ENCODE assay signal across 22 cellular contexts in genomic region chr1:189567890-189568289, GRCh38.
"Had no signal": no experiment of that assay in that cellular context is flagged by ENCODE, and none has a peak within 500 bp of the region (broad histone marks: within the 10 kb centered on the region; RNA-seq: fewer than 3 reads in every experiment).

No MANE protein-coding gene starts in this region.

- H3K36me3 Mint-ChIP-seq: activated CD8-positive, alpha-beta memory T cell treated with anti-CD3 and anti-CD28 coated beads, Interleukin-2, amount 10 ng/mL, durations not matched to agents 7 days and 5 days; activated naive CD4-positive, alpha-beta T cell treated with anti-CD3 and anti-CD28 coated beads, Interleukin-2, amount 50 U/mL, for 72 hours; brain had no signal

- H3K27me3 Mint-ChIP-seq: activated B cell treated with CpG ODN at 0.5 μM for 24 hours; activated CD4-positive, alpha-beta T cell treated with anti-CD3 and anti-CD28 coated beads, Interleukin-2, amount 10 ng/mL, durations not matched to agents 24 days and 14 days; activated CD8-positive, alpha-beta memory T cell treated with anti-CD3 and anti-CD28 coated beads, Interleukin-2, amount 10 ng/mL, durations not matched to agents 7 days and 5 days; activated naive CD8-positive, alpha-beta T cell treated with anti-CD3 and anti-CD28 coated beads, Interleukin-2, amount 50 U/mL, for 24 hours; activated T-cell treated with anti-CD3 and anti-CD28 coated beads, Interleukin-2, amount 50 U/mL, for 24 hours; brain; T-helper 17 cell had no signal

- H3K4me3 Mint-ChIP-seq: activated B cell treated with CpG ODN at 0.5 μM for 24 hours; activated CD4-positive, alpha-beta T cell treated with anti-CD3 and anti-CD28 coated beads, Interleukin-2, amount 10 ng/mL, durations not matched to agents 24 days and 14 days; activated CD8-positive, alpha-beta memory T cell treated with anti-CD3 and anti-CD28 coated beads, Interleukin-2, amount 10 ng/mL, durations not matched to agents 7 days and 5 days; activated naive CD8-positive, alpha-beta T cell treated with anti-CD3 and anti-CD28 coated beads, Interleukin-2, amount 50 U/mL, for 24 hours; activated T-cell treated with anti-CD3 and anti-CD28 coated beads, Interleukin-2, amount 50 U/mL, for 24 hours; activated T-helper 1 cell treated with anti-CD3 and anti-CD28 coated beads, Interleukin-12 subunit alpha, Interleukin-12 subunit beta, Interleukin-2, Interleukin-4 antibody, amounts not matched to agents 30 ng/mL and 10 ng/mL and 1 ng/mL, durations not matched to agents 14 hours and 24 hours and 36 hours; brain; T-helper 17 cell had no signal

- DNase-seq: activated B cell treated with CpG ODN at 0.5 μM for 24 hours; activated CD4-positive, alpha-beta T cell treated with anti-CD3 and anti-CD28 coated beads for 1 hour; activated CD4-positive, alpha-beta T cell treated with anti-CD3 and anti-CD28 coated beads, Interleukin-2, amount 10 ng/mL, durations not matched to agents 24 days and 14 days; activated CD4-positive, alpha-beta T cell treated with anti-CD3 and anti-CD28 coated beads, Interleukin-2, amount 50 U/mL, for 48 hours; activated CD8-positive, alpha-beta memory T cell treated with anti-CD3 and anti-CD28 coated beads, Interleukin-2, amount 10 ng/mL, durations not matched to agents 7 days and 5 days; activated effector memory CD4-positive, alpha-beta T cell treated with anti-CD3 and anti-CD28 coated beads, Interleukin-2, amount 50 U/mL, for 16 hours; activated naive CD4-positive, alpha-beta T cell treated with Interleukin-2 at 50 U/mL for 16 hours; activated naive CD8-positive, alpha-beta T cell treated with anti-CD3 and anti-CD28 coated beads, Interleukin-2, amount 50 U/mL, for 24 hours; activated T-cell treated with anti-CD3 and anti-CD28 coated beads, Interleukin-2, amount 50 U/mL, for 24 hours; amniotic stem cell; IMR-90; KBM-7; NCI-H2029 treated with DMSO at 0.1 percent for 48 hours; NCI-H524 treated with DMSO at 0.1 percent for 48 hours; PC-3; SIG-M5; T-helper 17 cell; T-helper 9 cell had no signal

- H3K27ac Mint-ChIP-seq: activated B cell treated with CpG ODN at 0.5 μM for 24 hours; activated CD4-positive, alpha-beta T cell treated with anti-CD3 and anti-CD28 coated beads, Interleukin-2, amount 10 ng/mL, durations not matched to agents 24 days and 14 days; activated CD8-positive, alpha-beta memory T cell treated with anti-CD3 and anti-CD28 coated beads, Interleukin-2, amount 10 ng/mL, durations not matched to agents 7 days and 5 days; activated naive CD4-positive, alpha-beta T cell treated with anti-CD3 and anti-CD28 coated beads, Interleukin-2, amount 50 U/mL, for 72 hours; activated naive CD8-positive, alpha-beta T cell treated with anti-CD3 and anti-CD28 coated beads, Interleukin-2, amount 50 U/mL, for 24 hours; activated T-cell treated with anti-CD3 and anti-CD28 coated beads, Interleukin-2, amount 50 U/mL, for 24 hours; activated T-helper 1 cell treated with anti-CD3 and anti-CD28 coated beads, Interleukin-12 subunit alpha, Interleukin-12 subunit beta, Interleukin-2, Interleukin-4 antibody, amounts not matched to agents 30 ng/mL and 10 ng/mL and 1 ng/mL, durations not matched to agents 14 hours and 24 hours and 36 hours; brain; T-helper 17 cell had no signal

- H3K9me3 Mint-ChIP-seq: activated CD4-positive, alpha-beta T cell treated with anti-CD3 and anti-CD28 coated beads, Interleukin-2, amount 10 ng/mL, durations not matched to agents 24 days and 14 days; activated T-helper 1 cell treated with anti-CD3 and anti-CD28 coated beads, Interleukin-12 subunit alpha, Interleukin-12 subunit beta, Interleukin-2, Interleukin-4 antibody, amounts not matched to agents 30 ng/mL and 10 ng/mL and 1 ng/mL, durations not matched to agents 14 hours and 24 hours and 36 hours; brain had no signal

- H3K4me1 Mint-ChIP-seq: activated B cell treated with CpG ODN at 0.5 μM for 24 hours; activated CD4-positive, alpha-beta T cell treated with anti-CD3 and anti-CD28 coated beads, Interleukin-2, amount 10 ng/mL, durations not matched to agents 24 days and 14 days; activated CD8-positive, alpha-beta memory T cell treated with anti-CD3 and anti-CD28 coated beads, Interleukin-2, amount 10 ng/mL, durations not matched to agents 7 days and 5 days; activated naive CD8-positive, alpha-beta T cell treated with anti-CD3 and anti-CD28 coated beads, Interleukin-2, amount 50 U/mL, for 24 hours; brain; T-helper 17 cell had no signal

- H3K27ac ChIP-seq: ascending aorta had no signal
